Comparison of ENCODE assay signal across 18 cellular contexts in the genomic region with DNA sequence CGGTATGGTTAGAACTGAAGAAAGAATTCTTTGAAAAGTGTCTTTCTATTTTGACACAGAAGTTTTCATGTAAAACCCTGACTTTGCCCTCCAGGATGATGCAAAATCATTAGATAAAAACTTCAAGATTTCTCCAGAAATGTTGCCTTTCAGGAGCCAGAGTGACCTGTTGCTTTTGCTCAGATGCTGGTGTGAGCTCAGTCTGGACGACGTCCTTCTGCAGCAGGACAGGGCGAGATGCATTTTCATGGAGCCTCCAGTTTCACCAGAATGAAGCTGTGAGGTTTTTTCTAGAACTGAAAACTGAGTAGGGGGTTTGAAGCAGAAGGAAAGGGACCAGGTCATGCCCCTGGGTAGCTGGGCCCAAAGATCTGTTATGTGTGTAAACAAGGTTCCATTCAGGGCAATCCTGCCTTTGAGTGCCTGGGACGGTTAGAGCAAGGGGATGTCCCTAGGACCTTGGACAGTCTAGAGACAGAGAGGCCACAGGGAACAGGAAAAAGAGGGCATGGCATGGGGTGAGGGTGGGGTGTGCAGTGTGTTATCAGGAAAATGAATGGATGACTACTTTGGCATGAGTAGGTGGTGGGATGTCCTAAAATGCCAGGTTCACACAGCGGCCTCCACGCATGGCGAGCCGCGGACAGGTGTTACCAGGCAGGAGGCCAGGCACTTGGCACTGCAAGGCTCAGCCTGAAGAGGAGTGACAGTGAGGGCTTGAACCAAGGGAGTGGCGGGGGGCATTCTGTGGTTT.
DNase-seq lines count a peak whose midpoint lies in the region; ATAC-seq and TF ChIP-seq lines count a peak whose summit lies in the region.
"Had no signal": no experiment of that assay in that cellular context is flagged by ENCODE, and none has a peak within 500 bp of the region (broad histone marks: within the 10 kb centered on the region; RNA-seq: fewer than 3 reads in every experiment).

No MANE protein-coding gene starts in this region.

- H3K27ac ChIP-seq in HEK293 (ENCODE audit: extremely low read depth, low read depth, low read length) = no peak overlapping the region
- H3K27ac ChIP-seq: 22Rv1, HL-60 had no signal

- POLR2A ChIA-PET in HEK293 (lab: Yijun Ruan, JAX) = no interaction called here

- DNase-seq in activated naive CD4-positive, alpha-beta T cell treated with anti-CD3 and anti-CD28 coated beads, Interleukin-2, amount 10 ng/mL, durations not matched to agents 7 days and 5 days = no peak
- no peak for DNase-seq in activated naive CD4-positive, alpha-beta T cell treated with anti-CD3 and anti-CD28 coated beads, Interleukin-2, amount 50 U/mL, for 72 hours (ENCODE audit: low spot score in 2 of 2)
- DNase-seq in natural killer cell treated with Interleukin-12 subunit alpha and Interleukin-12 subunit beta and Interleukin-15 and Interleukin-18, amount 100 ng/mL, for 72 hours (ENCODE audit: low spot score) = no peak
- no peak for DNase-seq in stimulated activated effector memory CD8-positive, alpha-beta T cell treated with anti-CD3 and anti-CD28 coated beads, Interleukin-12 subunit alpha, Interleukin-12 subunit beta, amount 100 ng/mL, for 72 hours (ENCODE audit: low spot score in 2 of 2)
- DNase-seq in central memory CD4-positive, alpha-beta T cell = no peak
- DNase-seq: CD8-positive, alpha-beta T cell; COR-L47; DMS153; DMS79 treated with DMSO at 0.1 percent for 48 hours; EL; GOT3; H9 had no signal

- H3K4me1 ChIP-seq in HEK293 (ENCODE audit: control insufficient read depth, insufficient read depth, low read length) = no peaks in the 10 kb centered on the region

- H3K9me3 ChIP-seq in HEK293 (ENCODE audit: control insufficient read depth, insufficient read depth, low read depth, low read length) = no peaks in the 10 kb centered on the region

- CTCF ChIA-PET in activated naive CD4-positive, alpha-beta T cell treated with anti-CD3 and anti-CD28 coated beads, Interleukin-2, amount 10 ng/mL, durations not matched to agents 7 days and 5 days (lab: Charles Lee) = no interaction called here
- CTCF ChIA-PET in HEK293 (lab: Yijun Ruan, JAX) = no interaction called here

- H3K27ac Mint-ChIP-seq in activated naive CD4-positive, alpha-beta T cell treated with anti-CD3 and anti-CD28 coated beads, Interleukin-2, amount 10 ng/mL, durations not matched to agents 7 days and 5 days = peak overlapping the region; percentile 35
- no peak overlapping the region for H3K27ac Mint-ChIP-seq in activated naive CD4-positive, alpha-beta T cell treated with anti-CD3 and anti-CD28 coated beads, Interleukin-2, amount 50 U/mL, for 72 hours
- H3K27ac Mint-ChIP-seq in natural killer cell treated with Interleukin-12 subunit alpha and Interleukin-12 subunit beta and Interleukin-15 and Interleukin-18, amount 100 ng/mL, for 72 hours = no peak overlapping the region
- H3K27ac Mint-ChIP-seq in stimulated activated effector memory CD8-positive, alpha-beta T cell treated with anti-CD3 and anti-CD28 coated beads, Interleukin-12 subunit alpha, Interleukin-12 subunit beta, amount 100 ng/mL, for 72 hours = no peak overlapping the region
- H3K27ac Mint-ChIP-seq: CD8-positive, alpha-beta T cell; H9 had no signal

- peaks cover 2% of the 10 kb centered on the region for H3K4me1 Mint-ChIP-seq in activated naive CD4-positive, alpha-beta T cell treated with anti-CD3 and anti-CD28 coated beads, Interleukin-2, amount 10 ng/mL, durations not matched to agents 7 days and 5 days
- no peaks in the 10 kb centered on the region for H3K4me1 Mint-ChIP-seq in natural killer cell treated with Interleukin-12 subunit alpha and Interleukin-12 subunit beta and Interleukin-15 and Interleukin-18, amount 100 ng/mL, for 72 hours (ENCODE audit: low read depth in 2 of 2)
- H3K4me1 Mint-ChIP-seq in stimulated activated effector memory CD8-positive, alpha-beta T cell treated with anti-CD3 and anti-CD28 coated beads, Interleukin-12 subunit alpha, Interleukin-12 subunit beta, amount 100 ng/mL, for 72 hours = no peaks in the 10 kb centered on the region
- H3K4me1 Mint-ChIP-seq: CD14-positive monocyte had no signal

- peaks cover 26% of the 10 kb centered on the region for H3K27me3 Mint-ChIP-seq in activated naive CD4-positive, alpha-beta T cell treated with anti-CD3 and anti-CD28 coated beads, Interleukin-2, amount 10 ng/mL, durations not matched to agents 7 days and 5 days
- H3K27me3 Mint-ChIP-seq in natural killer cell treated with Interleukin-12 subunit alpha and Interleukin-12 subunit beta and Interleukin-15 and Interleukin-18, amount 100 ng/mL, for 72 hours = peaks cover 17 to 28% of the 10 kb centered on the region in 2 donors

- no peak overlapping the region for H3K4me3 ChIP-seq in HEK293 (ENCODE audit: low read depth, low read length)

- no peak for ATAC-seq in activated naive CD4-positive, alpha-beta T cell treated with anti-CD3 and anti-CD28 coated beads, Interleukin-2, amount 50 U/mL, for 72 hours
- peak; percentile 13 to 45 for ATAC-seq in natural killer cell treated with Interleukin-12 subunit alpha and Interleukin-12 subunit beta and Interleukin-15 and Interleukin-18, amount 100 ng/mL, for 72 hours
- ATAC-seq in stimulated activated effector memory CD8-positive, alpha-beta T cell treated with anti-CD3 and anti-CD28 coated beads, Interleukin-12 subunit alpha, Interleukin-12 subunit beta, amount 100 ng/mL, for 72 hours = peak; percentile 35
- no peak for ATAC-seq in GM18861 (IDR thresholded peaks at IDR 0.05; ENCODE audit: unreplicated experiment)
- no peak for ATAC-seq in GM21381 (IDR thresholded peaks at IDR 0.05; ENCODE audit: unreplicated experiment)
- ATAC-seq: CD8-positive, alpha-beta T cell had no signal

- H3K36me3 Mint-ChIP-seq in activated naive CD4-positive, alpha-beta T cell treated with anti-CD3 and anti-CD28 coated beads, Interleukin-2, amount 10 ng/mL, durations not matched to agents 7 days and 5 days = no peaks in the 10 kb centered on the region
- no peaks in the 10 kb centered on the region for H3K36me3 Mint-ChIP-seq in activated naive CD4-positive, alpha-beta T cell treated with anti-CD3 and anti-CD28 coated beads, Interleukin-2, amount 50 U/mL, for 72 hours
- H3K36me3 Mint-ChIP-seq in natural killer cell treated with Interleukin-12 subunit alpha and Interleukin-12 subunit beta and Interleukin-15 and Interleukin-18, amount 100 ng/mL, for 72 hours = no peaks in the 10 kb centered on the region
- no peaks in the 10 kb centered on the region for H3K36me3 Mint-ChIP-seq in stimulated activated effector memory CD8-positive, alpha-beta T cell treated with anti-CD3 and anti-CD28 coated beads, Interleukin-12 subunit alpha, Interleukin-12 subunit beta, amount 100 ng/mL, for 72 hours
- H3K36me3 Mint-ChIP-seq: CD14-positive monocyte; CD8-positive, alpha-beta T cell had no signal

- TF ChIP-seq CTCF in HEK293 (tag by site-specific recombination; IDR thresholded peaks at IDR 0.05) = no peak

- H3K36me3 ChIP-seq in HEK293 (ENCODE audit: control insufficient read depth in 2 of 2, insufficient read depth in 1 of 2, low read length in 2 of 2) = no peaks in the 10 kb centered on the region

- H3K9me3 Mint-ChIP-seq in activated naive CD4-positive, alpha-beta T cell treated with anti-CD3 and anti-CD28 coated beads, Interleukin-2, amount 10 ng/mL, durations not matched to agents 7 days and 5 days = no peaks in the 10 kb centered on the region
- no peaks in the 10 kb centered on the region for H3K9me3 Mint-ChIP-seq in activated naive CD4-positive, alpha-beta T cell treated with anti-CD3 and anti-CD28 coated beads, Interleukin-2, amount 50 U/mL, for 72 hours
- no peaks in the 10 kb centered on the region for H3K9me3 Mint-ChIP-seq in natural killer cell treated with Interleukin-12 subunit alpha and Interleukin-12 subunit beta and Interleukin-15 and Interleukin-18, amount 100 ng/mL, for 72 hours
- H3K9me3 Mint-ChIP-seq in stimulated activated effector memory CD8-positive, alpha-beta T cell treated with anti-CD3 and anti-CD28 coated beads, Interleukin-12 subunit alpha, Interleukin-12 subunit beta, amount 100 ng/mL, for 72 hours = no peaks in the 10 kb centered on the region
- H3K9me3 Mint-ChIP-seq: CD14-positive monocyte; CD8-positive, alpha-beta T cell had no signal

- H3K4me3 Mint-ChIP-seq in activated naive CD4-positive, alpha-beta T cell treated with anti-CD3 and anti-CD28 coated beads, Interleukin-2, amount 10 ng/mL, durations not matched to agents 7 days and 5 days = no peak overlapping the region
- no peak overlapping the region for H3K4me3 Mint-ChIP-seq in natural killer cell treated with Interleukin-12 subunit alpha and Interleukin-12 subunit beta and Interleukin-15 and Interleukin-18, amount 100 ng/mL, for 72 hours
- no peak overlapping the region for H3K4me3 Mint-ChIP-seq in stimulated activated effector memory CD8-positive, alpha-beta T cell treated with anti-CD3 and anti-CD28 coated beads, Interleukin-12 subunit alpha, Interleukin-12 subunit beta, amount 100 ng/mL, for 72 hours
- H3K4me3 Mint-ChIP-seq: CD14-positive monocyte; CD8-positive, alpha-beta T cell; H9 had no signal

TF ChIP-seq in HEK293, 187 proteins besides CTCF, POLR2A, EP300 and RAD21:
- TF ChIP-seq SCRT1 (tag by site-specific recombination; IDR thresholded peaks at IDR 0.05; ENCODE audit: borderline replicate concordance) = 0 out of 2 replicates have a peak, but pooled peaks have one; percentile 41
- no peak for TF ChIP-seq ZNF544 (tag by site-specific recombination; IDR thresholded peaks at IDR 0.05)
- TF ChIP-seq SCRT2 (tag by site-specific recombination; IDR thresholded peaks at IDR 0.05) = peak; percentile 58

Comparison
In these comparisons a context has a peak if more than half of its experiments do, and no peak if none do; other contexts are left out.
1. ATAC-seq: peak in natural killer cell treated with Interleukin-12 subunit alpha and Interleukin-12 subunit beta and Interleukin-15 and Interleukin-18, amount 100 ng/mL, for 72 hours (2 of 2) and stimulated activated effector memory CD8-positive, alpha-beta T cell treated with anti-CD3 and anti-CD28 coated beads, Interleukin-12 subunit alpha, Interleukin-12 subunit beta, amount 100 ng/mL, for 72 hours (single experiment); none in activated naive CD4-positive, alpha-beta T cell treated with anti-CD3 and anti-CD28 coated beads, Interleukin-2, amount 50 U/mL, for 72 hours (0 of 2), GM18861 (single experiment) and GM21381 (single experiment).